Comparison of ENCODE assay signal across 18 cellular contexts in genomic region chr2:66496680-66497420, GRCh38.
A peak's percentile ranks its signal among the peaks of the same experiment; 100 is the strongest.
DNase-seq lines count a peak whose midpoint lies in the region; FAIRE-seq and TF ChIP-seq lines count a peak whose summit lies in the region.
"Had no signal": no experiment of that assay in that cellular context is flagged by ENCODE, and none has a peak within 500 bp of the region (broad histone marks: within the 10 kb centered on the region; RNA-seq: fewer than 3 reads in every experiment).

No MANE protein-coding gene starts in this region.

- peak overlapping the region; percentile 18 to 23 for H3K4me3 ChIP-seq in ascending aorta
- no peak overlapping the region for H3K4me3 ChIP-seq in keratinocyte (ENCODE audit: control insufficient read depth in 2 of 3, extremely low read depth in 1 of 3, insufficient read depth in 2 of 3, low read depth in 1 of 3, low read length in 3 of 3)
- H3K4me3 ChIP-seq in stomach smooth muscle (ENCODE audit: low read length in 2 of 2), result no peak overlapping the region
- H3K4me3 ChIP-seq: GM12878, Peyer's patch, testis had no signal

- H3K27ac Mint-ChIP-seq in CD14-positive monocyte, result no peak overlapping the region
- H3K27ac Mint-ChIP-seq: activated CD4-positive, alpha-beta T cell treated with anti-CD3 and anti-CD28 coated beads, Interleukin-2, amount 10 ng/mL, durations not matched to agents 24 days and 14 days had no signal

- TF ChIP-seq CTCF in CD14-positive monocyte (IDR thresholded peaks at IDR 0.05) (peak; percentile 3), ascending aorta (IDR thresholded peaks at IDR 0.05) (no peak), keratinocyte (optimal IDR thresholded peaks at IDR 0.05 in 1 of 3, IDR thresholded peaks at IDR 0.05 in 1 of 3, conservative IDR thresholded peaks at IDR 0.05 in 1 of 3; ENCODE audit: extremely low read depth in 1 of 3, insufficient read depth in 2 of 3, low read length in 3 of 3) (no peak)

- no peaks in the 10 kb centered on the region for H4K20me1 ChIP-seq in keratinocyte (ENCODE audit: control insufficient read depth, extremely low read depth, insufficient read depth, low read length)

- H3K4me1 ChIP-seq in ascending aorta, result peaks cover 11 to 34% of the 10 kb centered on the region in 2 donors
- peaks cover 26% of the 10 kb centered on the region for H3K4me1 ChIP-seq in keratinocyte (ENCODE audit: control insufficient read depth, extremely low read depth, insufficient read depth, low read length)
- H3K4me1 ChIP-seq in stomach smooth muscle (ENCODE audit: control insufficient read depth, insufficient read depth, low read length), result peaks cover 50% of the 10 kb centered on the region
- H3K4me1 ChIP-seq: BE2C had no signal

- no peaks in the 10 kb centered on the region for H3K9me1 ChIP-seq in keratinocyte (ENCODE audit: control insufficient read depth, extremely low read depth, insufficient read depth, low read length)

- no peaks in the 10 kb centered on the region for H3K9me3 Mint-ChIP-seq in CD14-positive monocyte
- H3K9me3 Mint-ChIP-seq: activated CD4-positive, alpha-beta T cell treated with anti-CD3 and anti-CD28 coated beads, Interleukin-2, amount 10 ng/mL, durations not matched to agents 24 days and 14 days; IgD-negative memory B cell had no signal

- no peaks in the 10 kb centered on the region for H3K9me3 ChIP-seq in ascending aorta
- H3K9me3 ChIP-seq in keratinocyte (ENCODE audit: control insufficient read depth, low read depth, low read length), result no peaks in the 10 kb centered on the region
- H3K9me3 ChIP-seq in stomach smooth muscle (ENCODE audit: control insufficient read depth in 2 of 2, low read length in 2 of 2), result no peaks in the 10 kb centered on the region
- H3K9me3 ChIP-seq: BE2C, Peyer's patch, testis had no signal

- H3K9ac ChIP-seq in keratinocyte (ENCODE audit: control insufficient read depth, extremely low read depth, insufficient read depth, low read length) (peak overlapping the region; percentile 51), stomach smooth muscle (ENCODE audit: low read length in 2 of 2) (no peak overlapping the region)

- intact Hi-C loops in CD14-positive monocyte (cut with micrococcal nuclease) (no loop called here), ascending aorta (cut with DNase I) (loop anchor here (2.0 to 5.0 kb wide), 4 partner anchors 50 to 75 kb away; partner anchors contain the start of gene MEIS1)

- H3K27ac ChIP-seq in ascending aorta (peak overlapping the region; percentile 68 to 70), keratinocyte (ENCODE audit: control insufficient read depth, insufficient read depth, low read length) (peak overlapping the region; percentile 80), stomach smooth muscle (ENCODE audit: low read length) (peak overlapping the region; percentile 58)

- no peak overlapping the region for H3K4me3 Mint-ChIP-seq in CD14-positive monocyte
- H3K4me3 Mint-ChIP-seq: activated CD4-positive, alpha-beta T cell treated with anti-CD3 and anti-CD28 coated beads, Interleukin-2, amount 10 ng/mL, durations not matched to agents 24 days and 14 days; IgD-negative memory B cell had no signal

- FAIRE-seq in keratinocyte (lab: Jason Lieb, UNC), result no peak
- FAIRE-seq: GM12878, kidney had no signal

- H3K4me1 Mint-ChIP-seq in CD14-positive monocyte, result peaks cover 9% of the 10 kb centered on the region
- H3K4me1 Mint-ChIP-seq: activated CD4-positive, alpha-beta T cell treated with anti-CD3 and anti-CD28 coated beads, Interleukin-2, amount 10 ng/mL, durations not matched to agents 24 days and 14 days; IgD-negative memory B cell had no signal

- no peak for DNase-seq in CD14-positive monocyte (ENCODE audit: low spot score)
- DNase-seq in ascending aorta (ENCODE audit: low spot score in 2 of 2), result no peak
- no peak for DNase-seq in keratinocyte (ENCODE audit: low read depth, low spot score)
- no peak for DNase-seq in SIG-M5 (lab: John Stamatoyannopoulos, UW)
- DNase-seq in NCI-H2107 (lab: John Stamatoyannopoulos, UW), result no peak
- DNase-seq in amniotic stem cell (lab: John Stamatoyannopoulos, UW), result no peak
- no peak for DNase-seq in T-helper 9 cell
- DNase-seq: activated CD4-positive, alpha-beta T cell treated with anti-CD3 and anti-CD28 coated beads, Interleukin-2, amount 10 ng/mL, durations not matched to agents 24 days and 14 days; activated T-cell treated with anti-CD3 and anti-CD28 coated beads, Interleukin-2, amount 50 U/mL, for 48 hours; BE2C; NCI-H1417 treated with DMSO at 0.1 percent for 48 hours; Peyer's patch; T-helper 2 cell had no signal

- dilution Hi-C loops in keratinocyte (cut with MboI; ENCODE audit: extremely low pct_ligation_motif_present, low sequenced_read_pairs), result no loop called here

- H3K36me3 ChIP-seq in ascending aorta (no peaks in the 10 kb centered on the region), keratinocyte (ENCODE audit: control insufficient read depth in 2 of 2, extremely low read depth in 1 of 2, insufficient read depth in 2 of 2, low read length in 2 of 2) (no peaks in the 10 kb centered on the region), stomach smooth muscle (ENCODE audit: control insufficient read depth in 2 of 2, insufficient read depth in 2 of 2, low read length in 2 of 2) (peaks cover 8 to 16% of the 10 kb centered on the region in 2 donors)
- H3K36me3 ChIP-seq: BE2C, Peyer's patch had no signal

- H3K79me2 ChIP-seq in keratinocyte (ENCODE audit: control insufficient read depth, insufficient read depth, low read length), result no peaks in the 10 kb centered on the region

- peaks cover 0 to 2% (median 1%) of the 10 kb centered on the region in 3 donors for H3K27me3 Mint-ChIP-seq in CD14-positive monocyte (ENCODE audit: low read depth in 3 of 3)
- H3K27me3 Mint-ChIP-seq: activated CD4-positive, alpha-beta T cell treated with anti-CD3 and anti-CD28 coated beads, Interleukin-2, amount 10 ng/mL, durations not matched to agents 24 days and 14 days had no signal

- H3K27me3 ChIP-seq in ascending aorta, result no peaks in the 10 kb centered on the region
- no peaks in the 10 kb centered on the region for H3K27me3 ChIP-seq in keratinocyte (ENCODE audit: control insufficient read depth, extremely low read depth, insufficient read depth, low read length)
- no peaks in the 10 kb centered on the region for H3K27me3 ChIP-seq in stomach smooth muscle (ENCODE audit: control insufficient read depth in 1 of 2, insufficient read depth in 2 of 2, low read length in 2 of 2)
- H3K27me3 ChIP-seq: BE2C, Peyer's patch, testis had no signal

- H2AFZ ChIP-seq in keratinocyte (ENCODE audit: control insufficient read depth, low read length), result peak overlapping the region; percentile 44

- peak overlapping the region; percentile 84 for H3K4me2 ChIP-seq in keratinocyte (ENCODE audit: control insufficient read depth, extremely low read depth, insufficient read depth, low read depth, low read length)

- H3K36me3 Mint-ChIP-seq in CD14-positive monocyte, result no peaks in the 10 kb centered on the region
- H3K36me3 Mint-ChIP-seq: IgD-negative memory B cell had no signal

Comparison
In these comparisons a context has a peak if more than half of its experiments do, and no peak if none do; other contexts are left out.
1. H3K4me3 ChIP-seq: peak in ascending aorta (2 of 2); none in keratinocyte (0 of 3) and stomach smooth muscle (0 of 2).
2. Peak in every context shown above with its lines, with median percentiles within 50 percentile points of each other: H3K27ac ChIP-seq.